8 cellular contexts compared by ENCODE assay signal in the genomic region with DNA sequence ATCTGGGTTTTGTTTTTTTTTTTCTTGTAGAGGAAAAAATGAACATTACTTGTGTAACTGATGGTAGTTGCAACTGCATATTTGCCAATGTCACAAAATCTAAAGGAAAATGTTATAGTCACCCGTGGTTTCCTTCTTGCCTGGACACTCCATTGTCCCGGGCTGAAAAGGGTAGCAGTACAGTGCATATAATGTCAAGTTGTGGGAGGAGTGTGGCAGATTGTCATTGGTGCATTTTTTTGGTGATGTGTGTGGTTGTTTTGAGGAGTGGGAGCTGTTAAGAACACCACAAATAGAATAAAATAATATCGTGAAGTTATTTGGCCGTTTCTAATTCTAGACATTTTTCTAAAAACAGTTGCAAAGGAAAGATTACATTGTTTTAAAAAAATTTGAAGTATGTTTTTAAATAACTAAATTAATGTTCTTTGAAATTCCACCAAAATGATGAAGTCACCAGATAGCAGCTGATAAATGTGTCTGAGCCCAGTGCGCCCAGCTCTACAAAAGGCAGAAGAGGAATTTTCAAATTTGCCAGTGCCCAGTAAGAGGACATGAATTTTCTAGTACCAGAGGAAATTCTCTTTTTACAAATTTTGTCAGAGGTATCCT. TPM values are rescaled to one million over a fixed set of nuclear protein-coding genes. Genes with fewer than 3 reads are reported as not detected.
DNase-seq lines count a peak whose midpoint lies in the region; ATAC-seq, FAIRE-seq and TF ChIP-seq lines count a peak whose summit lies in the region.

No MANE protein-coding gene starts in this region.

- no peaks in the 10 kb centered on the region for H3K9me1 ChIP-seq in keratinocyte (ENCODE audit: control insufficient read depth, extremely low read depth, insufficient read depth, low read length)

- H3K27ac Mint-ChIP-seq in activated naive CD8-positive, alpha-beta T cell treated with anti-CD3 and anti-CD28 coated beads, Interleukin-2, amount 10 ng/mL, durations not matched to agents 7 days and 5 days, result peak overlapping the region; percentile 71

- H4K20me1 ChIP-seq in keratinocyte (ENCODE audit: control insufficient read depth, extremely low read depth, insufficient read depth, low read length), result peaks cover 2% of the 10 kb centered on the region

- H3K36me3 ChIP-seq in keratinocyte (ENCODE audit: control insufficient read depth in 2 of 2, extremely low read depth in 1 of 2, insufficient read depth in 2 of 2, low read length in 2 of 2), result no peaks in the 10 kb centered on the region

- H3K9me3 ChIP-seq in keratinocyte (ENCODE audit: control insufficient read depth, low read depth, low read length), result no peaks in the 10 kb centered on the region

- POLR2A ChIA-PET in activated naive CD8-positive, alpha-beta T cell treated with anti-CD3 and anti-CD28 coated beads, Interleukin-2, amount 10 ng/mL, durations not matched to agents 7 days and 5 days (lab: Charles Lee), result interaction anchor here (0.7 to 0.8 kb wide), 2 partner anchors 26 to 276 kb away, joined by 3 read pairs; a partner anchor contains a TSS

- peaks cover 24% of the 10 kb centered on the region for H3K4me1 Mint-ChIP-seq in activated naive CD8-positive, alpha-beta T cell treated with anti-CD3 and anti-CD28 coated beads, Interleukin-2, amount 10 ng/mL, durations not matched to agents 7 days and 5 days

- no peak for ATAC-seq in activated naive CD8-positive, alpha-beta T cell treated with anti-CD3 and anti-CD28 coated beads, Interleukin-2, amount 10 ng/mL, durations not matched to agents 7 days and 5 days (ENCODE audit: low read depth)

- peak overlapping the region; percentile 92 for H3K4me2 ChIP-seq in keratinocyte (ENCODE audit: control insufficient read depth, extremely low read depth, insufficient read depth, low read depth, low read length)

- dilution Hi-C loops in keratinocyte (cut with MboI; ENCODE audit: extremely low pct_ligation_motif_present, low sequenced_read_pairs), result no loop called here

- TF ChIP-seq CTCF in keratinocyte (optimal IDR thresholded peaks at IDR 0.05 in 1 of 3, IDR thresholded peaks at IDR 0.05 in 1 of 3, conservative IDR thresholded peaks at IDR 0.05 in 1 of 3; ENCODE audit: extremely low read depth in 1 of 3, insufficient read depth in 2 of 3, low read length in 3 of 3), result no peak

- peak; percentile 28 for DNase-seq in AG20443 (ENCODE audit: low spot score)
- peak; percentile 17 for DNase-seq in HT-29 (ENCODE audit: low spot score)
- no peak for DNase-seq in activated naive CD8-positive, alpha-beta T cell treated with anti-CD3 and anti-CD28 coated beads, Interleukin-2, amount 10 ng/mL, durations not matched to agents 7 days and 5 days
- DNase-seq in keratinocyte (ENCODE audit: low read depth, low spot score), result no peak
- DNase-seq in substantia nigra (lab: John Stamatoyannopoulos, UW), result no peak
- no peak for DNase-seq in stimulated activated CD4-positive, alpha-beta T cell treated with anti-CD3 and anti-CD28 coated beads, Interleukin-4, amount 100 ng/mL, for 4 hours
- no peak for DNase-seq in activated effector memory CD4-positive, alpha-beta T cell treated with Interleukin-2 at 50 U/mL for 16 hours
- no peak for DNase-seq in NCI-H128 (lab: John Stamatoyannopoulos, UW; ENCODE audit: unreplicated experiment)

- H3K27me3 Mint-ChIP-seq in activated naive CD8-positive, alpha-beta T cell treated with anti-CD3 and anti-CD28 coated beads, Interleukin-2, amount 10 ng/mL, durations not matched to agents 7 days and 5 days, result peaks cover 19% of the 10 kb centered on the region

- H3K4me3 Mint-ChIP-seq in activated naive CD8-positive, alpha-beta T cell treated with anti-CD3 and anti-CD28 coated beads, Interleukin-2, amount 10 ng/mL, durations not matched to agents 7 days and 5 days, result peak overlapping the region; percentile 93

- H3K27ac ChIP-seq in keratinocyte (ENCODE audit: control insufficient read depth, insufficient read depth, low read length) (peak overlapping the region; percentile 42), substantia nigra (ENCODE audit: low read depth, low read length, poor library complexity, severe bottlenecking) (peak overlapping the region; percentile 81)

- H3K9ac ChIP-seq in keratinocyte (ENCODE audit: control insufficient read depth, extremely low read depth, insufficient read depth, low read length), result peak overlapping the region; percentile 77

- H3K4me1 ChIP-seq in keratinocyte (ENCODE audit: control insufficient read depth, extremely low read depth, insufficient read depth, low read length), result peaks cover 28% of the 10 kb centered on the region

- peaks cover 6% of the 10 kb centered on the region for H3K36me3 Mint-ChIP-seq in activated naive CD8-positive, alpha-beta T cell treated with anti-CD3 and anti-CD28 coated beads, Interleukin-2, amount 10 ng/mL, durations not matched to agents 7 days and 5 days

- peak overlapping the region; percentile 71 to 88 (median 75) for H3K4me3 ChIP-seq in keratinocyte (ENCODE audit: control insufficient read depth in 2 of 3, extremely low read depth in 1 of 3, insufficient read depth in 2 of 3, low read depth in 1 of 3, low read length in 3 of 3)

- no peaks in the 10 kb centered on the region for H3K27me3 ChIP-seq in keratinocyte (ENCODE audit: control insufficient read depth, extremely low read depth, insufficient read depth, low read length)

- peaks cover 53% of the 10 kb centered on the region for H3K79me2 ChIP-seq in keratinocyte (ENCODE audit: control insufficient read depth, insufficient read depth, low read length)

- H3K9me3 Mint-ChIP-seq in activated naive CD8-positive, alpha-beta T cell treated with anti-CD3 and anti-CD28 coated beads, Interleukin-2, amount 10 ng/mL, durations not matched to agents 7 days and 5 days, result no peaks in the 10 kb centered on the region

- FAIRE-seq in keratinocyte (lab: Jason Lieb, UNC), result no peak

- peak overlapping the region; percentile 39 for H2AFZ ChIP-seq in keratinocyte (ENCODE audit: control insufficient read depth, low read length)

RNA-seq across cellular contexts. Expression of a gene that starts 1.3 kb away (rescaled TPM):
- total RNA-seq in HT-29 (2014; rRNA removed; shearing (Covaris generic)), result 4.4 and 7.8 TPM in 2 replicates
- 10 to 100 TPM in 1 of 2 experiments, 1 to 10 TPM in 1; 9.5 to 10.9 TPM for total RNA-seq in activated naive CD8-positive, alpha-beta T cell treated with anti-CD3 and anti-CD28 coated beads, Interleukin-2, amount 10 ng/mL, durations not matched to agents 7 days and 5 days
- 13.1 to 21.5 TPM (median 18.5 TPM) in 3 replicates for polyA plus RNA-seq in keratinocyte
- polyA plus RNA-seq in keratinocyte (2011; ENCODE audit: low read depth), result 12.9 TPM
- polyA plus RNA-seq in keratinocyte (2011; cell fraction: cytosol; rRNA removed), result 8.1 and 8.9 TPM in 2 replicates
- polyA plus RNA-seq in keratinocyte (2011; cell fraction: nucleus; rRNA removed), result 44.5 and 54.1 TPM in 2 replicates
- 4.6 and 14.9 TPM in 2 replicates for polyA plus RNA-seq in keratinocyte (2012; ENCODE audit: low replicate concordance)
- 11.3 to 31.3 TPM (median 29.9 TPM) in 3 replicates for polyA minus RNA-seq in keratinocyte
- polyA minus RNA-seq in keratinocyte (2011; cell fraction: cytosol; rRNA and poly(A)+ RNA removed), result 10.2 TPM
- 29.5 and 57.6 TPM in 2 replicates for polyA minus RNA-seq in keratinocyte (2011; cell fraction: nucleus; rRNA and poly(A)+ RNA removed)

RNA-seq across cellular contexts. Expression of a gene that starts 33.2 kb away (rescaled TPM):
- total RNA-seq in HT-29 (2014; rRNA removed; shearing (Covaris generic)), result 0.99 and 1.7 TPM in 2 replicates
- total RNA-seq in activated naive CD8-positive, alpha-beta T cell treated with anti-CD3 and anti-CD28 coated beads, Interleukin-2, amount 10 ng/mL, durations not matched to agents 7 days and 5 days, result 10 to 100 TPM; 19.4 to 24.0 TPM
- polyA plus RNA-seq in keratinocyte, result 0.84 to 1.4 TPM (median 0.94 TPM) in 3 replicates
- polyA plus RNA-seq in keratinocyte (2011; ENCODE audit: low read depth), result not detected
- 0.29 and 0.49 TPM in 2 replicates for polyA plus RNA-seq in keratinocyte (2011; cell fraction: cytosol; rRNA removed)
- 1.4 and 1.7 TPM in 2 replicates for polyA plus RNA-seq in keratinocyte (2011; cell fraction: nucleus; rRNA removed)
- 0.71 TPM in 1 of 2 replicates, not detected in the other for polyA plus RNA-seq in keratinocyte (2012; ENCODE audit: low replicate concordance)
- polyA minus RNA-seq in keratinocyte, result 1.5 to 4.1 TPM in 2 of 3 replicates, not detected in the other
- not detected for polyA minus RNA-seq in keratinocyte (2011; cell fraction: cytosol; rRNA and poly(A)+ RNA removed)
- polyA minus RNA-seq in keratinocyte (2011; cell fraction: nucleus; rRNA and poly(A)+ RNA removed), result 0.53 and 1.2 TPM in 2 replicates

Comparison
In these comparisons a context has a peak if more than half of its experiments do, and no peak if none do; other contexts are left out.
1. DNase-seq: peak in AG20443 (single experiment) and HT-29 (single experiment); none in activated naive CD8-positive, alpha-beta T cell treated with anti-CD3 and anti-CD28 coated beads, Interleukin-2, amount 10 ng/mL, durations not matched to agents 7 days and 5 days (single experiment), keratinocyte (single experiment), substantia nigra (0 of 49), stimulated activated CD4-positive, alpha-beta T cell treated with anti-CD3 and anti-CD28 coated beads, Interleukin-4, amount 100 ng/mL, for 4 hours (0 of 2), activated effector memory CD4-positive, alpha-beta T cell treated with Interleukin-2 at 50 U/mL for 16 hours (single experiment) and NCI-H128 (single experiment).